26 cellular contexts compared by ENCODE assay signal in genomic region chr18:14974088-14974487, GRCh38.
"Had no signal": no experiment of that assay in that cellular context is flagged by ENCODE, and none has a peak within 500 bp of the region (broad histone marks: within the 10 kb centered on the region; RNA-seq: fewer than 3 reads in every experiment).

No MANE protein-coding gene starts in this region.

- FAIRE-seq: astrocyte, kidney had no signal

- H3K27ac ChIP-seq: brain microvascular endothelial cell, foreskin keratinocyte, heart left ventricle, lower lobe of right lung, right lobe of liver, testis, vagina had no signal

- H3K27me3 ChIP-seq: brain microvascular endothelial cell, foreskin keratinocyte, heart left ventricle, right lobe of liver, testis, vagina had no signal

- H3K36me3 ChIP-seq: brain microvascular endothelial cell, heart left ventricle, lower lobe of right lung, right lobe of liver, vagina had no signal

- ATAC-seq: effector memory CD8-positive, alpha-beta T cell; foreskin keratinocyte; heart left ventricle; mucosa of descending colon had no signal

- H3K4me3 ChIP-seq: heart left ventricle, lower lobe of right lung, mucosa of descending colon, right lobe of liver, testis, vagina had no signal

- DNase-seq: activated CD4-positive, alpha-beta memory T cell treated with anti-CD3 and anti-CD28 coated beads for 36 hours; activated CD4-positive, alpha-beta T cell treated with anti-CD3 and anti-CD28 coated beads, Interleukin-2, amount 10 ng/mL, durations not matched to agents 24 days and 14 days; activated CD4-positive, CD25-positive, alpha-beta regulatory T cell treated with anti-CD3 and anti-CD28 coated beads, Interleukin-2, amount 50 U/mL, for 72 hours; activated CD8-positive, alpha-beta memory T cell treated with anti-CD3 and anti-CD28 coated beads, Interleukin-2, amount 50 U/mL, for 4 hours; activated gamma-delta T cell; activated naive CD4-positive, alpha-beta T cell treated with anti-CD3 and anti-CD28 coated beads, Interleukin-2, amount 10 ng/mL, durations not matched to agents 7 days and 5 days; activated naive CD8-positive, alpha-beta T cell treated with anti-CD3 and anti-CD28 coated beads, Interleukin-2, amount 10 ng/mL, durations not matched to agents 7 days and 5 days; activated T-cell treated with anti-CD3 and anti-CD28 coated beads, Interleukin-2, amount 50 U/mL, for 1 hour; brain microvascular endothelial cell; cortex of kidney; effector memory CD8-positive, alpha-beta T cell; foreskin keratinocyte; heart left ventricle; hypothalamus; immature natural killer cell; lower lobe of right lung; mesendoderm; mucosa of descending colon; posterior cingulate gyrus; right lobe of liver; stimulated activated CD4-positive, alpha-beta T cell treated with anti-CD3 and anti-CD28 coated beads, Interleukin-2, amount 100 ng/mL, for 48 hours; stimulated activated naive CD4-positive, alpha-beta T cell treated with Interleukin-2 at 50 U/mL for 16 hours; testis had no signal

- H3K4me1 ChIP-seq: foreskin keratinocyte, heart left ventricle, lower lobe of right lung, right lobe of liver, testis, vagina had no signal

- H3K9me3 ChIP-seq: heart left ventricle, lower lobe of right lung, mucosa of descending colon, right lobe of liver, testis, vagina had no signal
